ENCODE assay signal across 20 cellular contexts in genomic region chr7:40965745-40966144, GRCh38.
DNase-seq lines count a peak whose midpoint lies in the region; ATAC-seq, FAIRE-seq and TF ChIP-seq lines count a peak whose summit lies in the region.
"Had no signal": no experiment of that assay in that cellular context is flagged by ENCODE, and none has a peak within 500 bp of the region (broad histone marks: within the 10 kb centered on the region; RNA-seq: fewer than 3 reads in every experiment).

No MANE protein-coding gene starts in this region.

- H3K27ac Mint-ChIP-seq in immature natural killer cell: no peak overlapping the region
- H3K27ac Mint-ChIP-seq: activated naive CD4-positive, alpha-beta T cell treated with anti-CD3 and anti-CD28 coated beads for 36 hours had no signal

- intact Hi-C loops in body of pancreas (cut with DNase I): no loop called here
- intact Hi-C loops in kidney (cut with DNase I): no loop called here

- no peak overlapping the region for H3K9ac ChIP-seq in kidney (ENCODE audit: low read length in 2 of 2)

- no peak overlapping the region for H3K27ac ChIP-seq in body of pancreas
- H3K27ac ChIP-seq in kidney (ENCODE audit: low read depth in 2 of 2, low read length in 2 of 2): no peak overlapping the region
- H3K27ac ChIP-seq: left ventricle myocardium inferior, prostate gland, SK-N-MC, thoracic aorta had no signal

- peaks cover 0 to 2% (median 0%) of the 10 kb centered on the region in 3 donors for H3K27me3 Mint-ChIP-seq in immature natural killer cell (ENCODE audit: low read depth in 3 of 3)
- H3K27me3 Mint-ChIP-seq: naive B cell had no signal

- no peak overlapping the region for H3K4me3 Mint-ChIP-seq in immature natural killer cell
- H3K4me3 Mint-ChIP-seq: activated naive CD4-positive, alpha-beta T cell treated with anti-CD3 and anti-CD28 coated beads for 36 hours; naive B cell had no signal

- H3K4me1 ChIP-seq in body of pancreas (no peaks in the 10 kb centered on the region), kidney (ENCODE audit: control insufficient read depth in 1 of 2, insufficient read depth in 1 of 2, low read depth in 1 of 2, low read length in 2 of 2) (no peaks in the 10 kb centered on the region)
- H3K4me1 ChIP-seq: left ventricle myocardium inferior had no signal

- H3K4me1 Mint-ChIP-seq in immature natural killer cell: peaks cover 0 to 4% of the 10 kb centered on the region in 2 donors
- H3K4me1 Mint-ChIP-seq: naive B cell had no signal

- no peaks in the 10 kb centered on the region for H3K27me3 ChIP-seq in body of pancreas

- TF ChIP-seq POLR2A in body of pancreas (IDR thresholded peaks at IDR 0.05): no peak

- H3K9me3 ChIP-seq in body of pancreas (no peaks in the 10 kb centered on the region), kidney (ENCODE audit: control insufficient read depth in 1 of 2, low read length in 2 of 2) (no peaks in the 10 kb centered on the region)
- H3K9me3 ChIP-seq: left ventricle myocardium inferior, prostate gland, thoracic aorta had no signal

- H3K9me3 Mint-ChIP-seq in immature natural killer cell: peaks cover 0 to 7% (median 1%) of the 10 kb centered on the region in 6 donors

- H3K4me3 ChIP-seq in body of pancreas (no peak overlapping the region), kidney (ENCODE audit: low read length in 2 of 2) (no peak overlapping the region)
- H3K4me3 ChIP-seq: left ventricle myocardium inferior, prostate gland, SK-N-MC, thoracic aorta had no signal

- FAIRE-seq in kidney (lab: Jason Lieb, UNC): no peak
- FAIRE-seq: HepG2 had no signal

- 81 to 85% methylated on average over 1 of the region's 1 CpG for WGBS in body of pancreas, 2 donors

- TF ChIP-seq CTCF in GM20000 (IDR thresholded peaks at IDR 0.05; ENCODE audit: extremely low read depth, missing control alignments): no peak
- TF ChIP-seq CTCF in body of pancreas (IDR thresholded peaks at IDR 0.05): no peak
- no peak for TF ChIP-seq CTCF in kidney (IDR thresholded peaks at IDR 0.05; ENCODE audit: borderline replicate concordance, extremely low read depth, insufficient read depth)

- DNase-seq in GM20000 (ENCODE audit: low spot score) (peak; percentile 18), body of pancreas (no peak), immature natural killer cell (no peak), kidney (no peak), KG1 (lab: John Stamatoyannopoulos, UW) (no peak)
- DNase-seq: activated naive CD4-positive, alpha-beta T cell treated with anti-CD3 and anti-CD28 coated beads for 36 hours; Calu3; hippocampal formation; left ventricle myocardium inferior; naive B cell; NCI-H1092 treated with DMSO at 0.1 percent for 48 hours; NCI-H2227 treated with DMSO at 0.1 percent for 48 hours; stimulated activated CD4-positive, alpha-beta T cell treated with anti-CD3 and anti-CD28 coated beads, Interleukin-12 subunit alpha, Interleukin-12 subunit beta, amount 100 ng/mL, for 4 hours had no signal

- H3K36me3 ChIP-seq in body of pancreas (replicated peaks in 1 of 2; ENCODE audit: insufficient read depth in 1 of 2, low read depth in 2 of 2) (no peaks in the 10 kb centered on the region), kidney (ENCODE audit: control insufficient read depth in 1 of 2, insufficient read depth in 2 of 2, low read length in 2 of 2) (no peaks in the 10 kb centered on the region)
- H3K36me3 ChIP-seq: left ventricle myocardium inferior, prostate gland, thoracic aorta had no signal

- ATAC-seq in GM18508 (IDR thresholded peaks at IDR 0.05; ENCODE audit: insufficient read depth, unreplicated experiment) (peak; percentile 42), HG02973 (IDR thresholded peaks at IDR 0.05; ENCODE audit: unreplicated experiment) (peak; percentile 75), HG03469 (IDR thresholded peaks at IDR 0.05; ENCODE audit: unreplicated experiment) (peak; percentile 52), body of pancreas (no peak)
- ATAC-seq: HepG2 had no signal

- no peaks in the 10 kb centered on the region for H3K36me3 Mint-ChIP-seq in immature natural killer cell
- H3K36me3 Mint-ChIP-seq: naive B cell had no signal
